In the genomic region with DNA sequence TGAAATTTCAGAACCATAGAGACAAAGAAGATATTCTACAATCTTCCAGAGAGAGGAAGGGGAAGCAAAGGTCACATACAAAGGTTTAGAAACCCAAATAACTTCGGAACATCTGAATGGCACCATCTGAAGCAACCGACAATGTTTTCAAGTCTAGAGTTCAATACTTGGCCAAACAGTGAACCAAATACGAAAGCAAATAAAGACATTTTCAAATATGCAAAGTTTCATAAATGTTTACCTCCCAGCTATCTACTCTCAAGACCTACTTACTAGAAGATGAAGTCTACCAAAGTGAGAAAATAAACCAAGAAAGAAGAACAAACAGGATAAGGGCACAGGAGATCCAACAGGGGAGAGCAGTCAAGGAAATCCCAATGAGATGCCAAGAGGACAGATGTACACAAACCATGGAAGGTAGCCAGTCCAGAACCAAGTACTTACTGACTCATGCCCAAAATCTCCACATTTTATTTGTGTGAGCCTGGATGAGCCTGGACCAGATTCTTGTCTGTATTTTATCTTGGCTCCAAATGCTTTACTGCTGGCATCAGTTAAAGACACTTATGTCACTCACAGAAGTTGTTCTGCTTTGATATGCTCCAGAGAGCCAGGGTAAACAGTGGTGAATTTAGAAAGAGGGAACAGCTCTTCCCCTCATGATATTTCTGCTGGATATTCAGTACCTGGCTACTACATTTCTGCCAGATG, we compare ENCODE assay signal across 7 cellular contexts.
A peak's percentile ranks its signal among the peaks of the same experiment; 100 is the strongest.
DNase-seq lines count a peak whose midpoint lies in the region; ATAC-seq and TF ChIP-seq lines count a peak whose summit lies in the region.
"Not testable (repeated sequence)": the region's sequence is repeated elsewhere in the genome, so short reads cannot be mapped to it uniquely, and the experiment has no call there.

No MANE protein-coding gene starts in this region.

- BruUV-seq in Calu3 (replicated peaks; lab: Mats Ljungman, UMichigan): not testable (repeated sequence)

- not testable (repeated sequence) for H3K27me3 Mint-ChIP-seq in Calu3 (ENCODE audit: unreplicated experiment)

- H3K27ac Mint-ChIP-seq in Calu3 (ENCODE audit: unreplicated experiment): peak overlapping the region; percentile 99

- peaks cover 20% of the 10 kb centered on the region for H3K36me3 Mint-ChIP-seq in Calu3 (ENCODE audit: insufficient read depth, unreplicated experiment)

- intact Hi-C loops in Calu3 (cut with micrococcal nuclease; ENCODE audit: unreplicated experiment); colonic mucosa (cut with DNase I): not testable (repeated sequence)

- not testable (repeated sequence) for H3K9ac ChIP-seq in colonic mucosa (ENCODE audit: low read depth in 2 of 2, low read length in 2 of 2)

- peak overlapping the region; percentile 69 for H3K27ac ChIP-seq in colonic mucosa
- peak overlapping the region; percentile 14 to 58 for H3K27ac ChIP-seq in right atrium auricular region
- H3K27ac ChIP-seq in neutrophil: peak overlapping the region; percentile 82

- CTCF ChIA-PET in Calu3 (lab: Charles Lee): interaction anchor here (0.6 to 2.6 kb wide), 4 partner anchors 8 to 153 kb away, joined by 3 to 15 read pairs (median 4); no protein-coding TSS in a partner anchor

- not testable (repeated sequence) for H3K4me1 ChIP-seq in colonic mucosa
- H3K4me1 ChIP-seq in right atrium auricular region: peaks cover 0 to 10% of the 10 kb centered on the region in 2 donors
- H3K4me1 ChIP-seq in neutrophil (ENCODE audit: control insufficient read depth in 1 of 2, insufficient read depth in 1 of 2, low read depth in 1 of 2, low read length in 1 of 2): peaks cover 70 to 76% of the 10 kb centered on the region in 2 experiments

- H3K9me3 ChIP-seq in colonic mucosa, neutrophil: not testable (repeated sequence)
- peaks cover 0 to 11% of the 10 kb centered on the region in 2 donors for H3K9me3 ChIP-seq in right atrium auricular region

- peaks cover 66% of the 10 kb centered on the region for H3K4me1 Mint-ChIP-seq in Calu3 (ENCODE audit: low read depth, unreplicated experiment)

- peak; percentile 81 for ATAC-seq in SK-N-SH treated with all-trans-retinoic acid at 6 μM for 48 hours

- H3K36me3 ChIP-seq in colonic mucosa, right atrium auricular region, neutrophil: not testable (repeated sequence)

- not testable (repeated sequence) for H3K27me3 ChIP-seq in colonic mucosa, right atrium auricular region, neutrophil

- not testable (repeated sequence) for DNase-seq in Calu3; colonic mucosa; right atrium auricular region (ENCODE audit: low spot score)
- peak; percentile 48 for DNase-seq in HCEC 1CT
- peak; percentile 6 for DNase-seq in NCI-H2029 (lab: John Stamatoyannopoulos, UW)

- H3K9me3 Mint-ChIP-seq in Calu3 (ENCODE audit: low read depth, unreplicated experiment): not testable (repeated sequence)

- H3K4me3 Mint-ChIP-seq in Calu3 (ENCODE audit: low read depth, unreplicated experiment): peak overlapping the region; percentile 52

- TF ChIP-seq CTCF in Calu3 (IDR thresholded peaks at IDR 0.05; ENCODE audit: unreplicated experiment); colonic mucosa (IDR thresholded peaks at IDR 0.05); right atrium auricular region (IDR thresholded peaks at IDR 0.05); neutrophil (IDR thresholded peaks at IDR 0.05): not testable (repeated sequence)

- not testable (repeated sequence) for H3K4me3 ChIP-seq in colonic mucosa, right atrium auricular region
- peak overlapping the region in 1 of 2 experiments; percentile 10 for H3K4me3 ChIP-seq in neutrophil (ENCODE audit: low read depth in 1 of 2, low read length in 1 of 2)

TF ChIP-seq in SK-N-SH treated with all-trans-retinoic acid at 6 μM for 48 hours, 23 proteins besides CTCF, POLR2A, EP300 and RAD21:
- TF ChIP-seq ISL1 (CRISPR knock-in tag; IDR thresholded peaks at IDR 0.05): peak; percentile 68; the same call in 1 of the 2 replicates
